Comparison of ENCODE assay signal across 1 cellular context in the genomic region with DNA sequence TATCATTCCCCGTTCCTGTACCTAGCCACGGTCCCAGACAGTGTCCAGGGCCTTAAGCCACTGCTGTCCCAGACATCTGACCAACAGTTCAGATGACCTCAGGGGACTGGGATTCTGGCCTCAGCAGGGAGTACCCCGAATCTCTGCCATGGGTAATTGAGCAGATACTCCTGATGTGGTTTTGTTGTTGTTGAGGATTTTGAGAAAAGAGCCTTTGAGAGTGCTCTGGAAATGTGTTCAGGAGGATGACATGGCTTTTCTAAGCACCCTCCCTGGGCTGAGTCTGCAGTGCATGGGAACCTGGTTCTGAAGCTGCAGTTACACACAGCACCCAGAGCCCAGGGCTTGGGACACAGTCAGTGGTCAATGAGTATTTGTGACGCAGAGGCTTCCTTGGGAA.
TF ChIP-seq lines count a peak whose summit lies in the region.

No MANE protein-coding gene starts in this region.

TF ChIP-seq in A549, 52 proteins besides CTCF, POLR2A, EP300 and RAD21:
- no peak for TF ChIP-seq ZNF302 (CRISPR knock-in tag; IDR thresholded peaks at IDR 0.05)
- TF ChIP-seq, protein P1, sequence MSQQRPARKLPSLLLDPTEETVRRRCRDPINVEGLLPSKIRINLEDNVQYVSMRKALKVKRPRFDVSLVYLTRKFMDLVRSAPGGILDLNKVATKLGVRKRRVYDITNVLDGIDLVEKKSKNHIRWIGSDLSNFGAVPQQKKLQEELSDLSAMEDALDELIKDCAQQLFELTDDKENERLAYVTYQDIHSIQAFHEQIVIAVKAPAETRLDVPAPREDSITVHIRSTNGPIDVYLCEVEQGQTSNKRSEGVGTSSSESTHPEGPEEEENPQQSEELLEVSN (IDR thresholded peaks at IDR 0.05; ENCODE audit: borderline replicate concordance, low read depth), result no peak
- no peak for TF ChIP-seq HOXB13 (CRISPR knock-in tag; IDR thresholded peaks at IDR 0.05; ENCODE audit: low read depth)
- TF ChIP-seq FOXS1 (CRISPR knock-in tag; IDR thresholded peaks at IDR 0.05), result no peak
- no peak for TF ChIP-seq TFCP2L1 (CRISPR knock-in tag; IDR thresholded peaks at IDR 0.05)
- no peak for TF ChIP-seq NPAS2 (CRISPR knock-in tag; IDR thresholded peaks at IDR 0.05; ENCODE audit: borderline replicate concordance)
- TF ChIP-seq POLR2AphosphoS2 (conservative IDR thresholded peaks at IDR 0.05; ENCODE audit: low read length), result no peak
- TF ChIP-seq ZSCAN20 (CRISPR knock-in tag; IDR thresholded peaks at IDR 0.05), result no peak
- no peak for TF ChIP-seq BHLHE40 (IDR thresholded peaks at IDR 0.05; ENCODE audit: low read depth, low read length)
- TF ChIP-seq, protein P2, sequence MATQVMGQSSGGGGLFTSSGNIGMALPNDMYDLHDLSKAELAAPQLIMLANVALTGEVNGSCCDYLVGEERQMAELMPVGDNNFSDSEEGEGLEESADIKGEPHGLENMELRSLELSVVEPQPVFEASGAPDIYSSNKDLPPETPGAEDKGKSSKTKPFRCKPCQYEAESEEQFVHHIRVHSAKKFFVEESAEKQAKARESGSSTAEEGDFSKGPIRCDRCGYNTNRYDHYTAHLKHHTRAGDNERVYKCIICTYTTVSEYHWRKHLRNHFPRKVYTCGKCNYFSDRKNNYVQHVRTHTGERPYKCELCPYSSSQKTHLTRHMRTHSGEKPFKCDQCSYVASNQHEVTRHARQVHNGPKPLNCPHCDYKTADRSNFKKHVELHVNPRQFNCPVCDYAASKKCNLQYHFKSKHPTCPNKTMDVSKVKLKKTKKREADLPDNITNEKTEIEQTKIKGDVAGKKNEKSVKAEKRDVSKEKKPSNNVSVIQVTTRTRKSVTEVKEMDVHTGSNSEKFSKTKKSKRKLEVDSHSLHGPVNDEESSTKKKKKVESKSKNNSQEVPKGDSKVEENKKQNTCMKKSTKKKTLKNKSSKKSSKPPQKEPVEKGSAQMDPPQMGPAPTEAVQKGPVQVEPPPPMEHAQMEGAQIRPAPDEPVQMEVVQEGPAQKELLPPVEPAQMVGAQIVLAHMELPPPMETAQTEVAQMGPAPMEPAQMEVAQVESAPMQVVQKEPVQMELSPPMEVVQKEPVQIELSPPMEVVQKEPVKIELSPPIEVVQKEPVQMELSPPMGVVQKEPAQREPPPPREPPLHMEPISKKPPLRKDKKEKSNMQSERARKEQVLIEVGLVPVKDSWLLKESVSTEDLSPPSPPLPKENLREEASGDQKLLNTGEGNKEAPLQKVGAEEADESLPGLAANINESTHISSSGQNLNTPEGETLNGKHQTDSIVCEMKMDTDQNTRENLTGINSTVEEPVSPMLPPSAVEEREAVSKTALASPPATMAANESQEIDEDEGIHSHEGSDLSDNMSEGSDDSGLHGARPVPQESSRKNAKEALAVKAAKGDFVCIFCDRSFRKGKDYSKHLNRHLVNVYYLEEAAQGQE (IDR thresholded peaks at IDR 0.05), result no peak
- no peak for TF ChIP-seq SMC3 (IDR thresholded peaks at IDR 0.05)
- no peak for TF ChIP-seq SREBF2 (IDR thresholded peaks at IDR 0.05)
